ENCODE assay signal across 9 cellular contexts in genomic region chr18:49055787-49056186, GRCh38.
DNase-seq lines count a peak whose midpoint lies in the region; ATAC-seq and TF ChIP-seq lines count a peak whose summit lies in the region.
"Had no signal": no experiment of that assay in that cellular context is flagged by ENCODE, and none has a peak within 500 bp of the region (broad histone marks: within the 10 kb centered on the region; RNA-seq: fewer than 3 reads in every experiment).

No MANE protein-coding gene starts in this region.

- H3F3A ChIP-seq in neural progenitor cell (ENCODE audit: low read depth): no peaks in the 10 kb centered on the region

- ATAC-seq in GM18909 (IDR thresholded peaks at IDR 0.05; ENCODE audit: poor library complexity, unreplicated experiment) (peak; percentile 80), HG03432 (IDR thresholded peaks at IDR 0.05; ENCODE audit: unreplicated experiment) (peak; percentile 65)

- H3K4me2 ChIP-seq in neural progenitor cell: no peak overlapping the region

- peaks cover 39% of the 10 kb centered on the region for H3K4me1 Mint-ChIP-seq in activated CD4-positive, alpha-beta memory T cell treated with anti-CD3 and anti-CD28 coated beads, Interleukin-2, amount 10 ng/mL, durations not matched to agents 7 days and 5 days
- H3K4me1 Mint-ChIP-seq in stimulated activated naive CD8-positive, alpha-beta T cell treated with anti-CD3 and anti-CD28 coated beads, Interleukin-15, Interleukin-2, amounts not matched to agents 100 ng/mL and 50 ng/mL, for 24 hours (ENCODE audit: low read depth): peaks cover 52% of the 10 kb centered on the region
- no peaks in the 10 kb centered on the region for H3K4me1 Mint-ChIP-seq in neural progenitor cell

- H3K27ac Mint-ChIP-seq in activated CD4-positive, alpha-beta memory T cell treated with anti-CD3 and anti-CD28 coated beads, Interleukin-2, amount 10 ng/mL, durations not matched to agents 7 days and 5 days: no peak overlapping the region
- peak overlapping the region; percentile 63 for H3K27ac Mint-ChIP-seq in stimulated activated naive CD8-positive, alpha-beta T cell treated with anti-CD3 and anti-CD28 coated beads, Interleukin-15, Interleukin-2, amounts not matched to agents 100 ng/mL and 50 ng/mL, for 24 hours
- H3K27ac Mint-ChIP-seq in neural progenitor cell: no peak overlapping the region

- CTCF ChIA-PET in activated CD4-positive, alpha-beta memory T cell treated with anti-CD3 and anti-CD28 coated beads, Interleukin-2, amount 10 ng/mL, durations not matched to agents 7 days and 5 days (lab: Charles Lee): interaction anchor here (1.4 kb wide), 2 partner anchors 9 to 13 kb away, joined by 3 to 4 read pairs; no protein-coding TSS in a partner anchor

- no peaks in the 10 kb centered on the region for H3K27me3 Mint-ChIP-seq in activated CD4-positive, alpha-beta memory T cell treated with anti-CD3 and anti-CD28 coated beads, Interleukin-2, amount 10 ng/mL, durations not matched to agents 7 days and 5 days
- no peaks in the 10 kb centered on the region for H3K27me3 Mint-ChIP-seq in stimulated activated naive CD8-positive, alpha-beta T cell treated with anti-CD3 and anti-CD28 coated beads, Interleukin-15, Interleukin-2, amounts not matched to agents 100 ng/mL and 50 ng/mL, for 24 hours
- no peaks in the 10 kb centered on the region for H3K27me3 Mint-ChIP-seq in neural progenitor cell (ENCODE audit: insufficient read depth, low read depth)

- TF ChIP-seq CTCF in neural progenitor cell (IDR thresholded peaks at IDR 0.05) (no peak), vagina (IDR thresholded peaks at IDR 0.05) (no peak)

- H3K27me3 ChIP-seq in neural progenitor cell (no peaks in the 10 kb centered on the region), vagina (no peaks in the 10 kb centered on the region)

- no peak for TF ChIP-seq POLR2A in vagina (IDR thresholded peaks at IDR 0.05)

- peak; percentile 53 for DNase-seq in activated CD4-positive, alpha-beta memory T cell treated with anti-CD3 and anti-CD28 coated beads, Interleukin-2, amount 10 ng/mL, durations not matched to agents 7 days and 5 days
- DNase-seq in hepatic stellate cell (ENCODE audit: low spot score): peak; percentile 43
- no peak for DNase-seq in neural progenitor cell (ENCODE audit: low spot score)
- DNase-seq in vagina (ENCODE audit: extremely low spot score in 2 of 2): no peak
- DNase-seq in DMS53 (lab: John Stamatoyannopoulos, UW): no peak

- H3K9ac ChIP-seq in neural progenitor cell: no peak overlapping the region

- H3K9me3 Mint-ChIP-seq in activated CD4-positive, alpha-beta memory T cell treated with anti-CD3 and anti-CD28 coated beads, Interleukin-2, amount 10 ng/mL, durations not matched to agents 7 days and 5 days: no peaks in the 10 kb centered on the region
- no peaks in the 10 kb centered on the region for H3K9me3 Mint-ChIP-seq in stimulated activated naive CD8-positive, alpha-beta T cell treated with anti-CD3 and anti-CD28 coated beads, Interleukin-15, Interleukin-2, amounts not matched to agents 100 ng/mL and 50 ng/mL, for 24 hours
- no peaks in the 10 kb centered on the region for H3K9me3 Mint-ChIP-seq in neural progenitor cell

- POLR2A ChIA-PET in activated CD4-positive, alpha-beta memory T cell treated with anti-CD3 and anti-CD28 coated beads, Interleukin-2, amount 10 ng/mL, durations not matched to agents 7 days and 5 days (lab: Charles Lee): interaction anchor here (1.3 kb wide), 1 partner anchor 9 kb away, joined by 4 read pairs; no protein-coding TSS in a partner anchor

- H4K20me1 ChIP-seq in neural progenitor cell (ENCODE audit: low read depth): no peaks in the 10 kb centered on the region

- H2AFZ ChIP-seq in neural progenitor cell (replicated peaks): no peak overlapping the region

- H3K9me3 ChIP-seq in neural progenitor cell (ENCODE audit: low read depth): no peaks in the 10 kb centered on the region
- no peaks in the 10 kb centered on the region for H3K9me3 ChIP-seq in vagina

- no peak overlapping the region for H3K4me3 ChIP-seq in neural progenitor cell
- no peak overlapping the region for H3K4me3 ChIP-seq in vagina
- H3K4me3 ChIP-seq: SK-N-MC had no signal

- H3K4me1 ChIP-seq in neural progenitor cell: peaks cover 4% of the 10 kb centered on the region
- peaks cover 16% of the 10 kb centered on the region for H3K4me1 ChIP-seq in vagina

- H3K4me3 Mint-ChIP-seq in activated CD4-positive, alpha-beta memory T cell treated with anti-CD3 and anti-CD28 coated beads, Interleukin-2, amount 10 ng/mL, durations not matched to agents 7 days and 5 days: no peak overlapping the region
- no peak overlapping the region for H3K4me3 Mint-ChIP-seq in stimulated activated naive CD8-positive, alpha-beta T cell treated with anti-CD3 and anti-CD28 coated beads, Interleukin-15, Interleukin-2, amounts not matched to agents 100 ng/mL and 50 ng/mL, for 24 hours
- H3K4me3 Mint-ChIP-seq in neural progenitor cell: no peak overlapping the region

- H3K36me3 ChIP-seq in neural progenitor cell: no peaks in the 10 kb centered on the region
- H3K36me3 ChIP-seq in vagina: no peaks in the 10 kb centered on the region

- H3K36me3 Mint-ChIP-seq in activated CD4-positive, alpha-beta memory T cell treated with anti-CD3 and anti-CD28 coated beads, Interleukin-2, amount 10 ng/mL, durations not matched to agents 7 days and 5 days (ENCODE audit: low read depth): peaks cover 7% of the 10 kb centered on the region
- peaks cover 7% of the 10 kb centered on the region for H3K36me3 Mint-ChIP-seq in stimulated activated naive CD8-positive, alpha-beta T cell treated with anti-CD3 and anti-CD28 coated beads, Interleukin-15, Interleukin-2, amounts not matched to agents 100 ng/mL and 50 ng/mL, for 24 hours (ENCODE audit: low read depth)
- H3K36me3 Mint-ChIP-seq in neural progenitor cell: no peaks in the 10 kb centered on the region

- H3K79me2 ChIP-seq in neural progenitor cell (ENCODE audit: low read depth): no peaks in the 10 kb centered on the region

- intact Hi-C loops in vagina (cut with DNase I): no loop called here

- H3K27ac ChIP-seq in neural progenitor cell: no peak overlapping the region
- H3K27ac ChIP-seq in vagina: no peak overlapping the region
- H3K27ac ChIP-seq: SK-N-MC had no signal

Comparison
In these comparisons a context has a peak if more than half of its experiments do, and no peak if none do; other contexts are left out.
1. DNase-seq: peak in activated CD4-positive, alpha-beta memory T cell treated with anti-CD3 and anti-CD28 coated beads, Interleukin-2, amount 10 ng/mL, durations not matched to agents 7 days and 5 days (single experiment) and hepatic stellate cell (single experiment); none in neural progenitor cell (single experiment), vagina (0 of 2) and DMS53 (single experiment).